In the genomic region with DNA sequence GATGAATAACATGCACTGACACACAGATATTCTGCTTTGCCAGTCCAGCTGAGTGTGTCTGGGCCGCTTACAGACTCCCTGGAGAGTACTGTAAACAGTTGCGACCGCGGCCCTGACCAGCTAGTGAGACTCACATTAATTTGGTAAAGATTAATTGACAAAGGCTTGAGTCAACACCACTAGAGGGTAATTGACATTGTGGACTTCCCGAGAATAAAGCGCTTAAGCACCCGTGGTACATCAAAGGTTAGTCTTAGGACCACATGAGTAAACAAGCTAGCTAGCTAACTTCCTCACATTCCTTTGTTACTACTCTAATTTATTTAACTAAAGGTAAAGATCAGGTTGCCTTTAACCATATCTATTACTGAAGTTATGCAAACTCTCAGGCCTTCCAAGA, we compare ENCODE assay signal across 1 cellular context.
TF ChIP-seq lines count a peak whose summit lies in the region.

No MANE protein-coding gene starts in this region.

TF ChIP-seq in GM12891, 5 proteins besides CTCF, POLR2A, EP300 and RAD21:
- TF ChIP-seq PAX5 (IDR thresholded peaks at IDR 0.05; ENCODE audit: insufficient read depth, low read length, severe bottlenecking) = no peak
- no peak for TF ChIP-seq POU2F2 (IDR thresholded peaks at IDR 0.05; ENCODE audit: low read depth, low read length)
- no peak for TF ChIP-seq TAF1 (IDR thresholded peaks at IDR 0.05; ENCODE audit: low read depth, low read length)
- no peak for TF ChIP-seq SPI1 (IDR thresholded peaks at IDR 0.05; ENCODE audit: low read depth, low read length)
- TF ChIP-seq POLR2AphosphoS5 (IDR thresholded peaks at IDR 0.05; ENCODE audit: low read depth, low read length) = no peak
